In genomic region chr7:155741805-155742204, GRCh38 we compare ENCODE assay signal across 9 cellular contexts.
DNase-seq lines count a peak whose midpoint lies in the region; ATAC-seq and TF ChIP-seq lines count a peak whose summit lies in the region.
"Had no signal": no experiment of that assay in that cellular context is flagged by ENCODE, and none has a peak within 500 bp of the region (broad histone marks: within the 10 kb centered on the region; RNA-seq: fewer than 3 reads in every experiment).

No MANE protein-coding gene starts in this region.

- H3K27ac Mint-ChIP-seq in CD8-positive, alpha-beta T cell, result no peak overlapping the region

- CTCF ChIA-PET in CD8-positive, alpha-beta T cell (lab: Charles Lee), result interaction anchor here (2.2 to 5.3 kb wide), 2 partner anchors 26 to 144 kb away, joined by 7 to 22 read pairs; no protein-coding TSS in a partner anchor

- peaks cover 0 to 3% of the 10 kb centered on the region in 2 donors for H3K4me1 ChIP-seq in left lung
- peaks cover 25% of the 10 kb centered on the region for H3K4me1 ChIP-seq in CD8-positive, alpha-beta T cell (ENCODE audit: insufficient read depth, low read length)

- H3K4me1 Mint-ChIP-seq in CD8-positive, alpha-beta T cell (ENCODE audit: low read depth), result peaks cover 49% of the 10 kb centered on the region

- H3K4me3 ChIP-seq in GM12865 (ENCODE audit: low read depth, low read length), result peak overlapping the region; percentile 31
- H3K4me3 ChIP-seq in left lung, result no peak overlapping the region
- H3K4me3 ChIP-seq in CD8-positive, alpha-beta T cell (ENCODE audit: low read depth, low read length), result no peak overlapping the region
- H3K4me3 ChIP-seq: right lobe of liver had no signal

- H3K36me3 Mint-ChIP-seq in CD8-positive, alpha-beta T cell, result peaks cover 84% of the 10 kb centered on the region

- peak; percentile 85 for ATAC-seq in GM21526 (IDR thresholded peaks at IDR 0.05; ENCODE audit: low FRiP score, unreplicated experiment)
- peak; percentile 18 for ATAC-seq in left lung
- ATAC-seq in CD8-positive, alpha-beta T cell, result no peak

- intact Hi-C loops in left lung (cut with DNase I), result no loop called here
- intact Hi-C loops in CD8-positive, alpha-beta T cell (cut with DNase I, micrococcal nuclease), result loop anchor here (2.0 to 5.0 kb wide), 3 partner anchors 21 to 815 kb away; no protein-coding TSS in a partner anchor

- no peaks in the 10 kb centered on the region for H3K27me3 ChIP-seq in left lung
- no peaks in the 10 kb centered on the region for H3K27me3 ChIP-seq in CD8-positive, alpha-beta T cell (ENCODE audit: insufficient read depth, low read length)
- H3K27me3 ChIP-seq: right lobe of liver had no signal

- no peaks in the 10 kb centered on the region for H3K9me3 ChIP-seq in left lung
- H3K9me3 ChIP-seq in CD8-positive, alpha-beta T cell (ENCODE audit: low read length), result no peaks in the 10 kb centered on the region
- H3K9me3 ChIP-seq: right lobe of liver had no signal

- peak; percentile 96 for DNase-seq in GM12865 (ENCODE audit: low read depth)
- DNase-seq in T-helper 1 cell, result peak; percentile 17 to 47 (median 40)
- peak in 1 of 2 donors; percentile 79 for DNase-seq in left lung
- DNase-seq in retina, result no peak
- no peak for DNase-seq in CD8-positive, alpha-beta T cell
- no peak for DNase-seq in NCI-H1417 (lab: John Stamatoyannopoulos, UW)
- DNase-seq: DMS 273 treated with DMSO at 0.1 percent for 48 hours had no signal

- H3K4me3 Mint-ChIP-seq in CD8-positive, alpha-beta T cell, result no peak overlapping the region

- H3K36me3 ChIP-seq in left lung, result peaks cover 0 to 89% of the 10 kb centered on the region in 2 donors
- H3K36me3 ChIP-seq in CD8-positive, alpha-beta T cell (ENCODE audit: insufficient read depth, low read length), result peaks cover 49% of the 10 kb centered on the region

- H3K27ac ChIP-seq in left lung, result no peak overlapping the region
- H3K27ac ChIP-seq in CD8-positive, alpha-beta T cell (ENCODE audit: low read depth, low read length), result no peak overlapping the region
- H3K27ac ChIP-seq: right lobe of liver had no signal

- TF ChIP-seq CTCF in GM12865 (IDR thresholded peaks at IDR 0.05; ENCODE audit: insufficient read depth, low read depth, low read length, missing control alignments) (no peak), left lung (IDR thresholded peaks at IDR 0.05) (no peak)
- TF ChIP-seq CTCF in CD8-positive, alpha-beta T cell (IDR thresholded peaks at IDR 0.05), result no peak

- no peaks in the 10 kb centered on the region for H3K27me3 Mint-ChIP-seq in CD8-positive, alpha-beta T cell (ENCODE audit: low read depth)

- POLR2A ChIA-PET in CD8-positive, alpha-beta T cell (lab: Charles Lee), result no interaction called here

- no peaks in the 10 kb centered on the region for H3K9me3 Mint-ChIP-seq in CD8-positive, alpha-beta T cell

Comparison
In these comparisons a context has a peak if more than half of its experiments do, and no peak if none do; other contexts are left out.
1. DNase-seq: peak in GM12865 (single experiment) and T-helper 1 cell (5 of 5); none in retina (single experiment), CD8-positive, alpha-beta T cell (0 of 7) and NCI-H1417 (0 of 3).
2. intact Hi-C loops: an anchor here in CD8-positive, alpha-beta T cell (2.0 to 5.0 kb wide); none called in left lung.